In genomic region chr15:42373274-42373673, GRCh38 we compare ENCODE assay signal across 19 cellular contexts. TPM values are rescaled to one million over a fixed set of nuclear protein-coding genes. Genes with fewer than 3 reads are reported as not detected.
A peak's percentile ranks its signal among the peaks of the same experiment; 100 is the strongest.
DNase-seq lines count a peak whose midpoint lies in the region; ATAC-seq lines count a peak whose summit lies in the region.
"Had no signal": no experiment of that assay in that cellular context is flagged by ENCODE, and none has a peak within 500 bp of the region (broad histone marks: within the 10 kb centered on the region; RNA-seq: fewer than 3 reads in every experiment).

No MANE protein-coding gene starts in this region.

- DNase-seq in Right ventricle myocardium superior (peak; percentile 77), cardiac septum (ENCODE audit: low spot score) (no peak), left cardiac atrium (peak; percentile 64), pons (ENCODE audit: low spot score) (peak; percentile 17), NCI-H524 treated with DMSO at 0.1 percent for 48 hours (lab: John Stamatoyannopoulos, UW) (no peak), DMS 273 treated with DMSO at 0.1 percent for 48 hours (lab: John Stamatoyannopoulos, UW) (no peak), A172 (ENCODE audit: low spot score) (no peak)
- DNase-seq: Caco-2, HCEC 1CT, KG1, NCI-H1092 treated with DMSO at 0.1 percent for 48 hours, NCI-H1694, NCI-H2107, NCI-H226, NCI-H69, PC-9 had no signal

- ATAC-seq in Right ventricle myocardium superior (ENCODE audit: poor library complexity) (peak; percentile 74), left cardiac atrium (peak; percentile 49 to 73), GM21717 (IDR thresholded peaks at IDR 0.05; ENCODE audit: unreplicated experiment) (no peak)
- ATAC-seq: A549, GM12878 had no signal

- intact Hi-C loops in Right ventricle myocardium superior (cut with DNase I) (no loop called here), cardiac septum (cut with DNase I) (no loop called here), left cardiac atrium (cut with DNase I) (no loop called here)

RNA-seq across cellular contexts. Expression of gene CAPN3, which starts 14.0 kb away (rescaled TPM):
- total RNA-seq in Right ventricle myocardium superior = 2.6 TPM
- 14.8 TPM for total RNA-seq in cardiac septum
- 10 to 100 TPM in 1 of 2 donors, 1 to 10 TPM in 1; 8.7 to 10.6 TPM for total RNA-seq in left cardiac atrium
- total RNA-seq in A172 (2014; rRNA removed; shearing (Covaris generic)) = 0.12 TPM in 1 of 2 replicates, not detected in the other

Comparison
In these comparisons a context has a peak if more than half of its experiments do, and no peak if none do; other contexts are left out.
1. DNase-seq: peak in Right ventricle myocardium superior (single experiment), left cardiac atrium (single experiment) and pons (single experiment); none in cardiac septum (single experiment), NCI-H524 treated with DMSO at 0.1 percent for 48 hours (single experiment), DMS 273 treated with DMSO at 0.1 percent for 48 hours (single experiment) and A172 (single experiment).